Comparison of ENCODE assay signal across 8 cellular contexts in genomic region chrX:71367396-71367795, GRCh38. TPM values are rescaled to one million over a fixed set of nuclear protein-coding genes. Genes with fewer than 3 reads are reported as not detected.
DNase-seq lines count a peak whose midpoint lies in the region; ATAC-seq and TF ChIP-seq lines count a peak whose summit lies in the region.

No MANE protein-coding gene starts in this region.

- peaks cover 13 to 23% (median 19%) of the 10 kb centered on the region in 3 donors for H3K4me1 ChIP-seq in skeletal muscle tissue (ENCODE audit: control insufficient read depth in 3 of 3, insufficient read depth in 3 of 3, low read length in 3 of 3)

- POLR2A ChIA-PET in activated B cell treated with CpG ODN at 0.5 μM for 24 hours (lab: Charles Lee) = interaction anchor here (1.0 to 2.6 kb wide), 7 partner anchors 56 to 174 kb away, joined by 3 to 79 read pairs (median 25); partner anchors contain the start of genes NONO, OGT and ZMYM3

- no peaks in the 10 kb centered on the region for H3K9me3 ChIP-seq in skeletal muscle tissue (ENCODE audit: control insufficient read depth in 3 of 3, low read length in 3 of 3)

- DNase-seq in activated B cell treated with CpG ODN at 0.5 μM for 24 hours = no peak
- DNase-seq in fibroblast of pulmonary artery (ENCODE audit: low read depth) = peak; percentile 1
- DNase-seq in OCI-M2 (lab: John Stamatoyannopoulos, UW; ENCODE audit: unreplicated experiment) = no peak
- no peak for DNase-seq in central memory CD4-positive, alpha-beta T cell

- no peaks in the 10 kb centered on the region for H3K27me3 Mint-ChIP-seq in activated B cell treated with CpG ODN at 0.5 μM for 24 hours

- H3K27ac Mint-ChIP-seq in activated B cell treated with CpG ODN at 0.5 μM for 24 hours = peak overlapping the region; percentile 99

- H3K36me3 ChIP-seq in skeletal muscle tissue (ENCODE audit: control insufficient read depth in 3 of 3, insufficient read depth in 3 of 3, low read length in 3 of 3) = peaks cover 4 to 15% (median 8%) of the 10 kb centered on the region in 3 donors

- CTCF ChIA-PET in activated B cell treated with CpG ODN at 0.5 μM for 24 hours (lab: Charles Lee) = no interaction called here

- intact Hi-C loops in activated B cell treated with CpG ODN at 0.5 μM for 24 hours (cut with micrococcal nuclease) = loop anchor here (5.0 kb wide), 1 partner anchor 170 kb away; no protein-coding TSS in a partner anchor

- no peaks in the 10 kb centered on the region for H3K9me3 Mint-ChIP-seq in activated B cell treated with CpG ODN at 0.5 μM for 24 hours

- peaks cover 27% of the 10 kb centered on the region for H3K4me1 Mint-ChIP-seq in activated B cell treated with CpG ODN at 0.5 μM for 24 hours

- TF ChIP-seq CTCF in GM12875 (IDR thresholded peaks at IDR 0.05; ENCODE audit: borderline replicate concordance, insufficient read depth, low read depth, low read length) = no peak
- TF ChIP-seq CTCF in activated B cell treated with CpG ODN at 0.5 μM for 24 hours (IDR thresholded peaks at IDR 0.05) = no peak
- no peak for TF ChIP-seq CTCF in fibroblast of pulmonary artery (IDR thresholded peaks at IDR 0.05; ENCODE audit: low read length, missing control alignments)

- H3K36me3 Mint-ChIP-seq in activated B cell treated with CpG ODN at 0.5 μM for 24 hours (ENCODE audit: low read depth) = peaks cover 40% of the 10 kb centered on the region

- no peaks in the 10 kb centered on the region for H3K27me3 ChIP-seq in skeletal muscle tissue (ENCODE audit: control insufficient read depth in 3 of 3, insufficient read depth in 3 of 3, low read length in 3 of 3)

- peak overlapping the region; percentile 99 for H3K4me3 Mint-ChIP-seq in activated B cell treated with CpG ODN at 0.5 μM for 24 hours

- H3K4me3 ChIP-seq in GM12875 (ENCODE audit: low read depth, low read length) = peak overlapping the region; percentile 93
- peak overlapping the region; percentile 77 for H3K4me3 ChIP-seq in fibroblast of pulmonary artery (replicated peaks; ENCODE audit: low read depth, low read length)
- H3K4me3 ChIP-seq in skeletal muscle tissue (ENCODE audit: low read length in 3 of 3) = peak overlapping the region; percentile 88 to 95 (median 90)

- peak overlapping the region; percentile 98 for H3K27ac ChIP-seq in skeletal muscle tissue (ENCODE audit: low read depth, low read length)

- peak overlapping the region; percentile 91 to 95 (median 94) for H3K9ac ChIP-seq in skeletal muscle tissue (ENCODE audit: low read depth in 1 of 3, low read length in 3 of 3)

- ATAC-seq in activated B cell treated with CpG ODN at 0.5 μM for 24 hours (ENCODE audit: low read depth) (no peak), GM19351 (IDR thresholded peaks at IDR 0.05; ENCODE audit: unreplicated experiment) (no peak), GM19395 (IDR thresholded peaks at IDR 0.05; ENCODE audit: unreplicated experiment) (no peak)

RNA-seq across cellular contexts. Expression of gene TAF1, which starts 1.2 kb away (rescaled TPM):
- 64.0 and 70.0 TPM in 2 replicates for total RNA-seq in activated B cell treated with CpG ODN at 0.5 μM for 24 hours
- total RNA-seq in skeletal muscle tissue = 59.0 TPM
